9 cellular contexts compared by ENCODE assay signal in genomic region chr19:43662487-43662886, GRCh38. TPM values are rescaled to one million over a fixed set of nuclear protein-coding genes. Genes with fewer than 3 reads are reported as not detected.
A peak's percentile ranks its signal among the peaks of the same experiment; 100 is the strongest.
DNase-seq lines count a peak whose midpoint lies in the region; TF ChIP-seq lines count a peak whose summit lies in the region.
"Had no signal": no experiment of that assay in that cellular context is flagged by ENCODE, and none has a peak within 500 bp of the region (broad histone marks: within the 10 kb centered on the region; RNA-seq: fewer than 3 reads in every experiment).

No MANE protein-coding gene starts in this region.

- H3K27ac ChIP-seq in hepatocyte: no peak overlapping the region
- H3K27ac ChIP-seq in colonic mucosa: no peak overlapping the region
- H3K27ac ChIP-seq: skin epidermis, uterus had no signal

- H3K4me3 ChIP-seq in hepatocyte (no peak overlapping the region), colonic mucosa (no peak overlapping the region)
- H3K4me3 ChIP-seq: skin epidermis, uterus had no signal

- H3K9me3 ChIP-seq in hepatocyte (ENCODE audit: low read depth) (no peaks in the 10 kb centered on the region), colonic mucosa (no peaks in the 10 kb centered on the region)
- H3K9me3 ChIP-seq: uterus had no signal

- H3K9me2 ChIP-seq in hepatocyte (replicated peaks; ENCODE audit: insufficient read depth): no peaks in the 10 kb centered on the region

- H3K4me1 ChIP-seq in hepatocyte (ENCODE audit: insufficient read depth) (peaks cover 3% of the 10 kb centered on the region), colonic mucosa (no peaks in the 10 kb centered on the region)

- DNase-seq in COR-L47 (lab: John Stamatoyannopoulos, UW) (peak; percentile 8), OCI-M1 (lab: John Stamatoyannopoulos, UW) (peak; percentile 23), hepatocyte (ENCODE audit: low spot score) (no peak), colonic mucosa (no peak), UCSD-AML1 (lab: John Stamatoyannopoulos, UW; ENCODE audit: unreplicated experiment) (no peak), inferior parietal cortex (ENCODE audit: extremely low spot score) (no peak)
- DNase-seq: NCI-H2227 treated with DMSO at 0.1 percent for 48 hours, uterus had no signal

- 95% methylated on average over 6 of the region's 6 CpGs for WGBS in hepatocyte (ENCODE audit: low lambda C conversion rate, missing lambda C conversion rate)

- H3K4me2 ChIP-seq in hepatocyte: no peak overlapping the region

- no peak overlapping the region for H3K9ac ChIP-seq in colonic mucosa (ENCODE audit: low read depth in 2 of 2, low read length in 2 of 2)

- no peaks in the 10 kb centered on the region for H3K79me2 ChIP-seq in hepatocyte

- TF ChIP-seq CTCF in hepatocyte (IDR thresholded peaks at IDR 0.05; ENCODE audit: poor library complexity) (peak; percentile 28), colonic mucosa (IDR thresholded peaks at IDR 0.05) (no peak)

- H2AFZ ChIP-seq in hepatocyte: no peak overlapping the region

- H3K36me3 ChIP-seq in hepatocyte (replicated peaks; ENCODE audit: insufficient read depth, low read depth): no peaks in the 10 kb centered on the region
- no peaks in the 10 kb centered on the region for H3K36me3 ChIP-seq in colonic mucosa
- H3K36me3 ChIP-seq: uterus had no signal

- no peaks in the 10 kb centered on the region for H4K20me1 ChIP-seq in hepatocyte (ENCODE audit: insufficient read depth, poor library complexity, severe bottlenecking)

- H3K27me3 ChIP-seq in hepatocyte (no peaks in the 10 kb centered on the region), colonic mucosa (no peaks in the 10 kb centered on the region)
- H3K27me3 ChIP-seq: uterus had no signal

- intact Hi-C loops in colonic mucosa (cut with DNase I): no loop called here

RNA-seq across cellular contexts. Expression of gene PLAUR, which starts 7.5 kb away (rescaled TPM):
- total RNA-seq in hepatocyte (25.0 and 28.0 TPM in 2 replicates), colonic mucosa (10 to 100 TPM; 33.7 to 51.6 TPM)
- 57.8 and 65.1 TPM in 2 replicates for polyA plus RNA-seq in hepatocyte

RNA-seq across cellular contexts. Expression of gene CADM4, which starts 22.8 kb away (rescaled TPM):
- total RNA-seq in hepatocyte (22.7 and 24.4 TPM in 2 replicates), colonic mucosa (1 to 10 TPM; 2.3 to 5.8 TPM)
- polyA plus RNA-seq in hepatocyte: 16.6 and 17.1 TPM in 2 replicates

RNA-seq across cellular contexts. Expression of gene ZNF428, which starts 43.1 kb away (rescaled TPM):
- total RNA-seq in hepatocyte: 35.9 and 40.2 TPM in 2 replicates
- 73.9 and 74.9 TPM in 2 replicates for polyA plus RNA-seq in hepatocyte
- 10 to 100 TPM; 21.5 to 27.4 TPM for total RNA-seq in colonic mucosa

RNA-seq across cellular contexts. Expression of gene SRRM5, which starts 50.6 kb away (rescaled TPM):
- 0.27 TPM in 1 of 2 replicates, not detected in the other for total RNA-seq in hepatocyte
- polyA plus RNA-seq in hepatocyte: 0.24 and 0.79 TPM in 2 replicates
- total RNA-seq in colonic mucosa: under 1 TPM; 0.42 to 0.57 TPM

RNA-seq across cellular contexts. Expression of gene IRGC, which starts 53.4 kb away (rescaled TPM):
- not detected in 2 replicates for total RNA-seq in hepatocyte
- not detected in 2 replicates for polyA plus RNA-seq in hepatocyte
- total RNA-seq in colonic mucosa: not detected
- total RNA-seq: uterus had no signal

Comparison
In these comparisons a context has a peak if more than half of its experiments do, and no peak if none do; other contexts are left out.
1. DNase-seq: peak in COR-L47 (single experiment) and OCI-M1 (single experiment); none in hepatocyte (single experiment), colonic mucosa (single experiment), UCSD-AML1 (single experiment) and inferior parietal cortex (single experiment).